In the genomic region with DNA sequence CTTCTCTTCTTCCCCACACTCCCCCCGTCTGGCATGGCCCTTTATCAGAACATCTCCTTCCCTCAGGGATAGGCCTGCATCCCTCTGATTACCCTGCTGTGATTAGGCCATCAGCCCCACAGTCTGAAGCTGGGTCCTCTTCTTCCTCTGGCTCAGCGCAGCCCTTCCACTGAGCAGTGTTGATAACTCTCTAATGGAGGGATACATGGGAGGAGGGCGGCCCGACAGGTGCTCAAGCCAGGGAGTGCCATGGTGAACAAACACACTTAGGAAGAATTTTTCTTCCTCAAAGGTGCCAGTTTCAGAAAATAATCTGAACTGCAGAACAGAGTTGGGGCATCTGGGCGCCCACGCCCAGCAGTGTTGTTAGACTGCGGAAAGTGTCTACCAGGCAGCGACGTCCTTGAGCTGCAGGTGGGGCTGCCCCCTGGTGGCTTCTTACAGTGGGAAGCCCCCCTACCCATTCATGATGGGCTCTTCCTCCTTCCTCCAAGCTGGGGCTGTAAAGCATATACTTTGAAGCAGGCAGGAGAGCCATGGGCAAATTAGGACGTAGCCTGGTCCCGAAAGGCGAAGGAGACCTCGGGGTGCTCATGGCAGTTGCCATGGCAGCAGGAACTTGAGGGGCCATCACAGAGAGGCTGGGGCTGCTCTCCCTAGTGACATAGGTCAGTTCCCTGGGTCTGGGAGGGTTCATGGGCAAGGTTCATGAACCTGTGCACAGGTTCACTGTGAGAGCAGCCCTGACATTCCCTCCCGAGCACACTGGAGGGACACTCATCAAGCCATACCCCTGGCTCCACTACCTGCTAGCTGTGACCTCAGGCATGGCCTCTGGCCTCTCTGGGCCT, we compare ENCODE assay signal across 22 cellular contexts. TPM values are rescaled to one million over a fixed set of nuclear protein-coding genes. Genes with fewer than 3 reads are reported as not detected.
DNase-seq lines count a peak whose midpoint lies in the region; ATAC-seq and TF ChIP-seq lines count a peak whose summit lies in the region.
"Had no signal": no experiment of that assay in that cellular context is flagged by ENCODE, and none has a peak within 500 bp of the region (broad histone marks: within the 10 kb centered on the region; RNA-seq: fewer than 3 reads in every experiment).

No MANE protein-coding gene starts in this region.

- H3K36me3 ChIP-seq in PC-3 (ENCODE audit: low read depth, low read length) (no peaks in the 10 kb centered on the region), testis (ENCODE audit: low read depth, missing control alignments) (no peaks in the 10 kb centered on the region)
- H3K36me3 ChIP-seq: gastrocnemius medialis, MG63, prostate gland had no signal

- no peak overlapping the region for H3K9ac ChIP-seq in PC-3 (ENCODE audit: low read length)

- no peaks in the 10 kb centered on the region for H4K20me1 ChIP-seq in PC-3 (ENCODE audit: low read length)

- H3K9me3 ChIP-seq in PC-3 (ENCODE audit: low read length) (no peaks in the 10 kb centered on the region), testis (no peaks in the 10 kb centered on the region)
- H3K9me3 ChIP-seq: gastrocnemius medialis, MG63, prostate gland, tibial artery had no signal

- no peak for ATAC-seq in PC-3
- peak; percentile 78 for ATAC-seq in left lobe of liver
- no peak for ATAC-seq in GM18505 (IDR thresholded peaks at IDR 0.05; ENCODE audit: unreplicated experiment)
- ATAC-seq in GM18498 (IDR thresholded peaks at IDR 0.05; ENCODE audit: unreplicated experiment), result no peak
- ATAC-seq: gastrocnemius medialis had no signal

- intact Hi-C loops in PC-3 (cut with micrococcal nuclease), result no loop called here
- intact Hi-C loops in testis (cut with DNase I; ENCODE audit: low total_unique reads), result loop anchor here (10.0 kb wide), 1 partner anchor 119 kb away; no protein-coding TSS in a partner anchor

- WGBS in testis, 2 donors, result 86 to 92% methylated on average over 13 of the region's 14 CpGs

- BruUV-seq in PC-3 (replicated peaks; lab: Mats Ljungman, UMichigan), result no TSS peak

- no peaks in the 10 kb centered on the region for H3K9me2 ChIP-seq in PC-3 (replicated peaks; ENCODE audit: low read length)

- DNase-seq in NCI-H82 (lab: John Stamatoyannopoulos, UW) (peak; percentile 27), NCI-H82 treated with DMSO at 0.1 percent for 48 hours (lab: John Stamatoyannopoulos, UW; ENCODE audit: unreplicated experiment) (no peak), PC-3 (no peak), left lobe of liver (ENCODE audit: low spot score) (peak; percentile 36), testis (peak; percentile 9), SW 1271 (lab: John Stamatoyannopoulos, UW) (no peak)
- DNase-seq: activated T-cell treated with anti-CD3 and anti-CD28 coated beads, Interleukin-2, amount 50 U/mL, for 1 hour; C1 segment of cervical spinal cord; cortex of kidney; DMS 273 treated with DMSO at 0.1 percent for 48 hours; gastrocnemius medialis; HCEC 1CT; MG63; NCI-H1694; NCI-H446 treated with DMSO at 0.1 percent for 48 hours; PC-9; tibial artery had no signal

- no peak overlapping the region for H2AFZ ChIP-seq in PC-3 (ENCODE audit: low read length)
- H2AFZ ChIP-seq: PC-9 had no signal

- no peaks in the 10 kb centered on the region for H3K4me1 ChIP-seq in PC-3 (ENCODE audit: insufficient read depth, low read length)
- no peaks in the 10 kb centered on the region for H3K4me1 ChIP-seq in testis
- H3K4me1 ChIP-seq: gastrocnemius medialis, prostate gland, tibial artery had no signal

- H3K4me3 ChIP-seq in PC-3 (ENCODE audit: low read length) (no peak overlapping the region), testis (no peak overlapping the region)
- H3K4me3 ChIP-seq: gastrocnemius medialis, MG63, PC-9, prostate gland, SK-N-MC, tibial artery had no signal

- peaks cover 73% of the 10 kb centered on the region for H3K27me3 ChIP-seq in PC-3 (ENCODE audit: low read length)
- no peaks in the 10 kb centered on the region for H3K27me3 ChIP-seq in testis
- H3K27me3 ChIP-seq: gastrocnemius medialis, MG63, tibial artery had no signal

- H3K4me2 ChIP-seq in PC-3 (ENCODE audit: low read length), result no peak overlapping the region
- H3K4me2 ChIP-seq: PC-9 had no signal

- no peaks in the 10 kb centered on the region for H3F3A ChIP-seq in PC-3 (ENCODE audit: low read length, unreplicated experiment)

- TF ChIP-seq CTCF in PC-3 (conservative IDR thresholded peaks at IDR 0.05; ENCODE audit: low read depth, low read length) (0 out of 2 replicates have a peak, but pooled peaks have one; percentile 18), testis (IDR thresholded peaks at IDR 0.05) (no peak)

- POLR2A ChIA-PET in PC-3 (lab: Charles Lee; ENCODE audit: unreplicated experiment), result no interaction called here

- H3K27ac ChIP-seq in PC-3 (ENCODE audit: low read length) (no peak overlapping the region), testis (no peak overlapping the region)
- H3K27ac ChIP-seq: epithelial cell of prostate, gastrocnemius medialis, PC-9, prostate gland, SK-N-MC, tibial artery had no signal

- TF ChIP-seq POLR2A in testis (IDR thresholded peaks at IDR 0.05), result no peak
- no peak for TF ChIP-seq POLR2A in GM18505 (IDR thresholded peaks at IDR 0.05; ENCODE audit: borderline replicate concordance, extremely low read depth, insufficient read depth, insufficient read length)

- CTCF ChIA-PET in PC-3 (lab: Charles Lee), result no interaction called here

- H3K79me2 ChIP-seq in PC-3 (ENCODE audit: low read length), result no peaks in the 10 kb centered on the region

RNA-seq across cellular contexts. Expression of a gene that starts 33.2 kb away (rescaled TPM):
- 21.9 and 22.7 TPM in 2 replicates for total RNA-seq in PC-3 (2014; rRNA removed)
- total RNA-seq in left lobe of liver, result 14.2 TPM
- total RNA-seq in testis, result 10 to 100 TPM; 85.2 to 87.5 TPM
- 52.6 TPM for polyA plus RNA-seq in testis (ENCODE audit: insufficient read depth, low read depth, low replicate concordance)

Comparison
In these comparisons a context has a peak if more than half of its experiments do, and no peak if none do; other contexts are left out.
1. DNase-seq: peak in NCI-H82 (single experiment), left lobe of liver (single experiment) and testis (single experiment); none in NCI-H82 treated with DMSO at 0.1 percent for 48 hours (single experiment), PC-3 (single experiment) and SW 1271 (0 of 2).